10 cellular contexts compared by ENCODE assay signal in genomic region chr10:97494863-97495506, GRCh38. TPM values are rescaled to one million over a fixed set of nuclear protein-coding genes. Genes with fewer than 3 reads are reported as not detected.
DNase-seq lines count a peak whose midpoint lies in the region; ATAC-seq and TF ChIP-seq lines count a peak whose summit lies in the region.
"Had no signal": no experiment of that assay in that cellular context is flagged by ENCODE, and none has a peak within 500 bp of the region (broad histone marks: within the 10 kb centered on the region; RNA-seq: fewer than 3 reads in every experiment).

No MANE protein-coding gene starts in this region.

- peaks cover 14% of the 10 kb centered on the region for H3K4me1 Mint-ChIP-seq in progenitor cell of endocrine pancreas (ENCODE audit: low read depth)

- no peaks in the 10 kb centered on the region for H3K36me3 Mint-ChIP-seq in progenitor cell of endocrine pancreas (ENCODE audit: insufficient read depth)
- H3K36me3 Mint-ChIP-seq: naive B cell had no signal

- intact Hi-C loops in lower leg skin (cut with DNase I; ENCODE audit: low total_unique reads): no loop called here

- 31 to 35% methylated on average over 7 of the region's 7 CpGs for WGBS in lower leg skin, 2 donors

- TF ChIP-seq CTCF in cardiac fibroblast (IDR thresholded peaks at IDR 0.05; ENCODE audit: low read depth, low read length) (no peak), progenitor cell of endocrine pancreas (IDR thresholded peaks at IDR 0.05; ENCODE audit: unreplicated experiment) (no peak), lower leg skin (IDR thresholded peaks at IDR 0.05) (no peak)

- no peak overlapping the region for H3K27ac Mint-ChIP-seq in progenitor cell of endocrine pancreas

- no peak overlapping the region for H3K4me3 ChIP-seq in cardiac fibroblast (replicated peaks in 1 of 2; ENCODE audit: low read depth in 2 of 2, low read length in 2 of 2)
- H3K4me3 ChIP-seq in lower leg skin (ENCODE audit: low read depth, poor library complexity, severe bottlenecking): no peak overlapping the region
- H3K4me3 ChIP-seq: uterus had no signal

- H3K27me3 Mint-ChIP-seq in progenitor cell of endocrine pancreas: peaks cover 3% of the 10 kb centered on the region

- peak overlapping the region; percentile 31 for H3K4me3 Mint-ChIP-seq in progenitor cell of endocrine pancreas (ENCODE audit: low read depth)

- H3K9me3 Mint-ChIP-seq in progenitor cell of endocrine pancreas (ENCODE audit: low read depth): no peaks in the 10 kb centered on the region
- H3K9me3 Mint-ChIP-seq: naive B cell had no signal

- ATAC-seq in GM18861 (IDR thresholded peaks at IDR 0.05; ENCODE audit: unreplicated experiment): no peak

- peak; percentile 70 for DNase-seq in NCI-H510A treated with DMSO at 0.1 percent for 48 hours (lab: John Stamatoyannopoulos, UW)
- peak; percentile 56 to 74 for DNase-seq in cardiac fibroblast (ENCODE audit: low read depth in 2 of 2)
- DNase-seq in progenitor cell of endocrine pancreas (ENCODE audit: low spot score, unreplicated experiment): no peak
- DNase-seq in lower leg skin (ENCODE audit: low spot score in 2 of 2): no peak
- no peak for DNase-seq in EL
- DNase-seq: activated CD8-positive, alpha-beta memory T cell treated with anti-CD3 and anti-CD28 coated beads, Interleukin-2, amount 50 U/mL, for 4 hours; naive B cell; NCI-H1048; uterus had no signal

- no peak for TF ChIP-seq POLR2A in lower leg skin (IDR thresholded peaks at IDR 0.05)

RNA-seq across cellular contexts. Expression of gene MMS19, which starts 3.2 kb away (rescaled TPM):
- total RNA-seq in progenitor cell of endocrine pancreas (80.6 and 82.1 TPM in 2 replicates), lower leg skin (100 to 1,000 TPM; 103 to 142 (median 115) TPM)

RNA-seq across cellular contexts. Expression of gene UBTD1, which starts 3.7 kb away (rescaled TPM):
- total RNA-seq in progenitor cell of endocrine pancreas (9.0 and 9.2 TPM in 2 replicates), lower leg skin (10 to 100 TPM; 42.7 to 60.6 (median 59.6) TPM)

RNA-seq across cellular contexts. Expression of gene ZDHHC16, which starts 49.0 kb away (rescaled TPM):
- 59.6 and 64.9 TPM in 2 replicates for total RNA-seq in progenitor cell of endocrine pancreas
- 10 to 100 TPM; 12.1 to 21.8 (median 16.1) TPM for total RNA-seq in lower leg skin

RNA-seq across cellular contexts. Expression of gene EXOSC1, which starts 49.2 kb away (rescaled TPM):
- total RNA-seq in progenitor cell of endocrine pancreas (38.0 and 41.5 TPM in 2 replicates), lower leg skin (10 to 100 TPM; 13.9 to 33.0 (median 26.2) TPM)

Comparison
In these comparisons a context has a peak if more than half of its experiments do, and no peak if none do; other contexts are left out.
1. DNase-seq: peak in NCI-H510A treated with DMSO at 0.1 percent for 48 hours (single experiment) and cardiac fibroblast (2 of 2); none in progenitor cell of endocrine pancreas (single experiment), lower leg skin (0 of 2) and EL (single experiment).